Comparison of ENCODE assay signal across 2 cellular contexts in genomic region chr6:113178349-113178748, GRCh38.
TF ChIP-seq lines count a peak whose summit lies in the region.

No MANE protein-coding gene starts in this region.

TF ChIP-seq in SK-N-SH, 30 proteins besides CTCF, POLR2A, EP300 and RAD21:
- TF ChIP-seq MEF2A (IDR thresholded peaks at IDR 0.05; ENCODE audit: borderline replicate concordance, low read depth) (no peak), NFIC (IDR thresholded peaks at IDR 0.05; ENCODE audit: borderline replicate concordance) (peak; percentile 72), TCF12 (IDR thresholded peaks at IDR 0.05) (peak; percentile 56), EZH2phosphoT487 (IDR thresholded peaks at IDR 0.05; ENCODE audit: borderline replicate concordance, low read depth) (no peak), SMC3 (IDR thresholded peaks at IDR 0.05; ENCODE audit: low read depth, low read length) (no peak), SIN3A (IDR thresholded peaks at IDR 0.05; ENCODE audit: borderline replicate concordance, low read depth, low read length) (no peak), RXRA (IDR thresholded peaks at IDR 0.05; ENCODE audit: borderline replicate concordance, low read depth) (no peak), POLR2AphosphoS5 (IDR thresholded peaks at IDR 0.05; ENCODE audit: low read depth, low read length) (no peak), TAF1 (IDR thresholded peaks at IDR 0.05; ENCODE audit: borderline replicate concordance, low read depth, low read length) (no peak), PBX3 (IDR thresholded peaks at IDR 0.05) (peak; percentile 60), JUND (IDR thresholded peaks at IDR 0.05) (peak; percentile 40; the same call in 1 of the 2 replicates), FOSL2 (IDR thresholded peaks at IDR 0.05; ENCODE audit: borderline replicate concordance, low read depth) (peak; percentile 58; the same call in 1 of the 2 replicates), ELF1 (IDR thresholded peaks at IDR 0.05) (no peak), GABPA (IDR thresholded peaks at IDR 0.05; ENCODE audit: low read depth) (no peak), USF2 (IDR thresholded peaks at IDR 0.05; ENCODE audit: borderline replicate concordance, low read depth, low read length) (no peak), FOXM1 (IDR thresholded peaks at IDR 0.05; ENCODE audit: low read depth) (no peak)
- TF ChIP-seq, protein P1, sequence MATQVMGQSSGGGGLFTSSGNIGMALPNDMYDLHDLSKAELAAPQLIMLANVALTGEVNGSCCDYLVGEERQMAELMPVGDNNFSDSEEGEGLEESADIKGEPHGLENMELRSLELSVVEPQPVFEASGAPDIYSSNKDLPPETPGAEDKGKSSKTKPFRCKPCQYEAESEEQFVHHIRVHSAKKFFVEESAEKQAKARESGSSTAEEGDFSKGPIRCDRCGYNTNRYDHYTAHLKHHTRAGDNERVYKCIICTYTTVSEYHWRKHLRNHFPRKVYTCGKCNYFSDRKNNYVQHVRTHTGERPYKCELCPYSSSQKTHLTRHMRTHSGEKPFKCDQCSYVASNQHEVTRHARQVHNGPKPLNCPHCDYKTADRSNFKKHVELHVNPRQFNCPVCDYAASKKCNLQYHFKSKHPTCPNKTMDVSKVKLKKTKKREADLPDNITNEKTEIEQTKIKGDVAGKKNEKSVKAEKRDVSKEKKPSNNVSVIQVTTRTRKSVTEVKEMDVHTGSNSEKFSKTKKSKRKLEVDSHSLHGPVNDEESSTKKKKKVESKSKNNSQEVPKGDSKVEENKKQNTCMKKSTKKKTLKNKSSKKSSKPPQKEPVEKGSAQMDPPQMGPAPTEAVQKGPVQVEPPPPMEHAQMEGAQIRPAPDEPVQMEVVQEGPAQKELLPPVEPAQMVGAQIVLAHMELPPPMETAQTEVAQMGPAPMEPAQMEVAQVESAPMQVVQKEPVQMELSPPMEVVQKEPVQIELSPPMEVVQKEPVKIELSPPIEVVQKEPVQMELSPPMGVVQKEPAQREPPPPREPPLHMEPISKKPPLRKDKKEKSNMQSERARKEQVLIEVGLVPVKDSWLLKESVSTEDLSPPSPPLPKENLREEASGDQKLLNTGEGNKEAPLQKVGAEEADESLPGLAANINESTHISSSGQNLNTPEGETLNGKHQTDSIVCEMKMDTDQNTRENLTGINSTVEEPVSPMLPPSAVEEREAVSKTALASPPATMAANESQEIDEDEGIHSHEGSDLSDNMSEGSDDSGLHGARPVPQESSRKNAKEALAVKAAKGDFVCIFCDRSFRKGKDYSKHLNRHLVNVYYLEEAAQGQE (IDR thresholded peaks at IDR 0.05; ENCODE audit: low read depth, low read length) = no peak

TF ChIP-seq in SK-N-SH treated with all-trans-retinoic acid at 6 μM for 48 hours, 23 proteins besides CTCF, POLR2A, EP300 and RAD21:
- TF ChIP-seq, protein P2, sequence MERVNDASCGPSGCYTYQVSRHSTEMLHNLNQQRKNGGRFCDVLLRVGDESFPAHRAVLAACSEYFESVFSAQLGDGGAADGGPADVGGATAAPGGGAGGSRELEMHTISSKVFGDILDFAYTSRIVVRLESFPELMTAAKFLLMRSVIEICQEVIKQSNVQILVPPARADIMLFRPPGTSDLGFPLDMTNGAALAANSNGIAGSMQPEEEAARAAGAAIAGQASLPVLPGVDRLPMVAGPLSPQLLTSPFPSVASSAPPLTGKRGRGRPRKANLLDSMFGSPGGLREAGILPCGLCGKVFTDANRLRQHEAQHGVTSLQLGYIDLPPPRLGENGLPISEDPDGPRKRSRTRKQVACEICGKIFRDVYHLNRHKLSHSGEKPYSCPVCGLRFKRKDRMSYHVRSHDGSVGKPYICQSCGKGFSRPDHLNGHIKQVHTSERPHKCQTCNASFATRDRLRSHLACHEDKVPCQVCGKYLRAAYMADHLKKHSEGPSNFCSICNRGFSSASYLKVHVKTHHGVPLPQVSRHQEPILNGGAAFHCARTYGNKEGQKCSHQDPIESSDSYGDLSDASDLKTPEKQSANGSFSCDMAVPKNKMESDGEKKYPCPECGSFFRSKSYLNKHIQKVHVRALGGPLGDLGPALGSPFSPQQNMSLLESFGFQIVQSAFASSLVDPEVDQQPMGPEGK (CRISPR knock-in tag; IDR thresholded peaks at IDR 0.05; ENCODE audit: borderline replicate concordance) = no peak
- TF ChIP-seq PPARA (CRISPR knock-in tag; IDR thresholded peaks at IDR 0.05; ENCODE audit: borderline replicate concordance) = no peak
- TF ChIP-seq ZNF8 (CRISPR knock-in tag; IDR thresholded peaks at IDR 0.05) = no peak
- no peak for TF ChIP-seq ESRRG (CRISPR knock-in tag; IDR thresholded peaks at IDR 0.05)
- TF ChIP-seq ZNF70 (CRISPR knock-in tag; IDR thresholded peaks at IDR 0.05) = no peak
- no peak for TF ChIP-seq SNAI2 (CRISPR knock-in tag; IDR thresholded peaks at IDR 0.05)
- no peak for TF ChIP-seq TSHZ2 (CRISPR knock-in tag; IDR thresholded peaks at IDR 0.05)
- TF ChIP-seq ARNTL (CRISPR knock-in tag; IDR thresholded peaks at IDR 0.05; ENCODE audit: borderline replicate concordance, low read depth) = no peak
- TF ChIP-seq ZFP30 (CRISPR knock-in tag; IDR thresholded peaks at IDR 0.05) = no peak
